In genomic region chr12:109648446-109648980, GRCh38 we compare ENCODE assay signal across 1 cellular context.
TF ChIP-seq lines count a peak whose summit lies in the region.

No MANE protein-coding gene starts in this region.

TF ChIP-seq in HepG2, 621 proteins besides CTCF, POLR2A, EP300 and RAD21 (continued from another document):
- TF ChIP-seq SKIL (CRISPR knock-in tag; IDR thresholded peaks at IDR 0.05; ENCODE audit: borderline replicate concordance) (no peak), STAT5B (CRISPR knock-in tag; IDR thresholded peaks at IDR 0.05) (no peak), ZFP62 (CRISPR knock-in tag; IDR thresholded peaks at IDR 0.05) (no peak), HES4 (CRISPR knock-in tag; IDR thresholded peaks at IDR 0.05; ENCODE audit: borderline replicate concordance) (no peak)
- TF ChIP-seq, protein P1, sequence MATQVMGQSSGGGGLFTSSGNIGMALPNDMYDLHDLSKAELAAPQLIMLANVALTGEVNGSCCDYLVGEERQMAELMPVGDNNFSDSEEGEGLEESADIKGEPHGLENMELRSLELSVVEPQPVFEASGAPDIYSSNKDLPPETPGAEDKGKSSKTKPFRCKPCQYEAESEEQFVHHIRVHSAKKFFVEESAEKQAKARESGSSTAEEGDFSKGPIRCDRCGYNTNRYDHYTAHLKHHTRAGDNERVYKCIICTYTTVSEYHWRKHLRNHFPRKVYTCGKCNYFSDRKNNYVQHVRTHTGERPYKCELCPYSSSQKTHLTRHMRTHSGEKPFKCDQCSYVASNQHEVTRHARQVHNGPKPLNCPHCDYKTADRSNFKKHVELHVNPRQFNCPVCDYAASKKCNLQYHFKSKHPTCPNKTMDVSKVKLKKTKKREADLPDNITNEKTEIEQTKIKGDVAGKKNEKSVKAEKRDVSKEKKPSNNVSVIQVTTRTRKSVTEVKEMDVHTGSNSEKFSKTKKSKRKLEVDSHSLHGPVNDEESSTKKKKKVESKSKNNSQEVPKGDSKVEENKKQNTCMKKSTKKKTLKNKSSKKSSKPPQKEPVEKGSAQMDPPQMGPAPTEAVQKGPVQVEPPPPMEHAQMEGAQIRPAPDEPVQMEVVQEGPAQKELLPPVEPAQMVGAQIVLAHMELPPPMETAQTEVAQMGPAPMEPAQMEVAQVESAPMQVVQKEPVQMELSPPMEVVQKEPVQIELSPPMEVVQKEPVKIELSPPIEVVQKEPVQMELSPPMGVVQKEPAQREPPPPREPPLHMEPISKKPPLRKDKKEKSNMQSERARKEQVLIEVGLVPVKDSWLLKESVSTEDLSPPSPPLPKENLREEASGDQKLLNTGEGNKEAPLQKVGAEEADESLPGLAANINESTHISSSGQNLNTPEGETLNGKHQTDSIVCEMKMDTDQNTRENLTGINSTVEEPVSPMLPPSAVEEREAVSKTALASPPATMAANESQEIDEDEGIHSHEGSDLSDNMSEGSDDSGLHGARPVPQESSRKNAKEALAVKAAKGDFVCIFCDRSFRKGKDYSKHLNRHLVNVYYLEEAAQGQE (IDR thresholded peaks at IDR 0.05; ENCODE audit: borderline replicate concordance in 1 of 2, low read depth in 1 of 2, low read length in 2 of 2), result 0 out of 4 replicates have a peak, but pooled peaks of 1 of the 2 experiments have one; percentile 35
